Comparison of ENCODE assay signal across 20 cellular contexts in genomic region chr16:63978240-63978639, GRCh38.
"Had no signal": no experiment of that assay in that cellular context is flagged by ENCODE, and none has a peak within 500 bp of the region (broad histone marks: within the 10 kb centered on the region; RNA-seq: fewer than 3 reads in every experiment).

No MANE protein-coding gene starts in this region.

- H3K27me3 ChIP-seq: heart left ventricle, neutrophil, right lobe of liver, spleen, testis, tibial nerve, upper lobe of right lung, vagina had no signal

- H3K4me3 Mint-ChIP-seq: naive thymus-derived CD8-positive, alpha-beta T cell; stimulated activated naive B cell treated with anti-CD40 and anti-IgM and Interleukin-4, amounts not matched to agents 10 μg/mL and 1 μg/mL and 100 μg/mL, for 72 hours; stimulated activated naive CD8-positive, alpha-beta T cell treated with anti-CD3 and anti-CD28 coated beads, Interleukin-15, amount 100 ng/mL, for 72 hours had no signal

- H3K4me1 Mint-ChIP-seq: naive thymus-derived CD8-positive, alpha-beta T cell; stimulated activated naive B cell treated with anti-CD40 and anti-IgM and Interleukin-4, amounts not matched to agents 10 μg/mL and 1 μg/mL and 100 μg/mL, for 72 hours; stimulated activated naive CD8-positive, alpha-beta T cell treated with anti-CD3 and anti-CD28 coated beads, Interleukin-15, amount 100 ng/mL, for 72 hours had no signal

- H3K9me3 ChIP-seq: mucosa of descending colon, neutrophil, psoas muscle, right lobe of liver, testis, tibial nerve, upper lobe of right lung, vagina had no signal

- H3K36me3 Mint-ChIP-seq: stimulated activated naive B cell treated with anti-CD40 and anti-IgM and Interleukin-4, amounts not matched to agents 10 μg/mL and 1 μg/mL and 100 μg/mL, for 72 hours had no signal

- H3K4me3 ChIP-seq: heart left ventricle, mucosa of descending colon, psoas muscle, right lobe of liver, spleen, testis, tibial nerve, upper lobe of right lung, vagina had no signal

- H3K27ac ChIP-seq: heart left ventricle, neutrophil, psoas muscle, right lobe of liver, spleen, testis, tibial nerve, upper lobe of right lung, vagina had no signal

- H3K27me3 Mint-ChIP-seq: naive thymus-derived CD8-positive, alpha-beta T cell; stimulated activated naive B cell treated with anti-CD40 and anti-IgM and Interleukin-4, amounts not matched to agents 10 μg/mL and 1 μg/mL and 100 μg/mL, for 72 hours; stimulated activated naive CD8-positive, alpha-beta T cell treated with anti-CD3 and anti-CD28 coated beads, Interleukin-15, amount 100 ng/mL, for 72 hours had no signal

- H3K36me3 ChIP-seq: heart left ventricle, neutrophil, right lobe of liver, spleen, tibial nerve, upper lobe of right lung, vagina had no signal

- H3K27ac Mint-ChIP-seq: naive thymus-derived CD8-positive, alpha-beta T cell; stimulated activated naive B cell treated with anti-CD40 and anti-IgM and Interleukin-4, amounts not matched to agents 10 μg/mL and 1 μg/mL and 100 μg/mL, for 72 hours; stimulated activated naive CD8-positive, alpha-beta T cell treated with anti-CD3 and anti-CD28 coated beads, Interleukin-15, amount 100 ng/mL, for 72 hours had no signal

- H3K4me1 ChIP-seq: heart left ventricle, psoas muscle, right lobe of liver, spleen, testis, upper lobe of right lung, vagina had no signal

- DNase-seq: effector memory CD4-positive, alpha-beta T cell; heart left ventricle; hippocampal formation; kidney glomerular epithelial cell; mucosa of descending colon; naive thymus-derived CD8-positive, alpha-beta T cell; psoas muscle; retina; right lobe of liver; spleen; stimulated activated CD4-positive, alpha-beta T cell treated with anti-CD3 and anti-CD28 coated beads, Interleukin-15, amount 100 ng/mL, for 24 hours; stimulated activated CD4-positive, alpha-beta T cell treated with anti-CD3 and anti-CD28 coated beads, Interleukin-1b, Interleukin-23, amount 100 ng/mL, for 48 hours; stimulated activated CD4-positive, alpha-beta T cell treated with anti-CD3 and anti-CD28 coated beads, Interleukin-4, amount 100 ng/mL, for 24 hours; stimulated activated naive B cell treated with anti-CD40 and anti-IgM and Interleukin-4, amounts not matched to agents 10 μg/mL and 1 μg/mL and 100 μg/mL, for 72 hours; stimulated activated naive CD8-positive, alpha-beta T cell treated with anti-CD3 and anti-CD28 coated beads, Interleukin-15, amount 100 ng/mL, for 72 hours; testis; upper lobe of right lung had no signal
